21 cellular contexts compared by ENCODE assay signal in genomic region chr20:36157610-36158009, GRCh38. TPM values are rescaled to one million over a fixed set of nuclear protein-coding genes. Genes with fewer than 3 reads are reported as not detected.
DNase-seq lines count a peak whose midpoint lies in the region; ATAC-seq, FAIRE-seq and TF ChIP-seq lines count a peak whose summit lies in the region.
"Had no signal": no experiment of that assay in that cellular context is flagged by ENCODE, and none has a peak within 500 bp of the region (broad histone marks: within the 10 kb centered on the region; RNA-seq: fewer than 3 reads in every experiment).

No MANE protein-coding gene starts in this region.

- no peak overlapping the region for H3K4me3 Mint-ChIP-seq in neural progenitor cell
- no peak overlapping the region for H3K4me3 Mint-ChIP-seq in activated T-helper 1 cell treated with anti-CD3 and anti-CD28 coated beads, Interleukin-12 subunit alpha, Interleukin-12 subunit beta, Interleukin-2, Interleukin-4 antibody, amounts not matched to agents 30 ng/mL and 10 ng/mL and 1 ng/mL, durations not matched to agents 14 hours and 24 hours and 36 hours
- H3K4me3 Mint-ChIP-seq: CD4-positive, CD25-positive, alpha-beta regulatory T cell; CD8-positive, alpha-beta memory T cell; GM23338; HFFc6 had no signal

- TF ChIP-seq EP300 in K562 (IDR thresholded peaks at IDR 0.05; ENCODE audit: low read length): no peak

- H3K4me3 ChIP-seq in HEK293 (ENCODE audit: low read depth, low read length): no peak overlapping the region
- no peak overlapping the region for H3K4me3 ChIP-seq in K562
- H3K4me3 ChIP-seq in neural progenitor cell: no peak overlapping the region
- H3K4me3 ChIP-seq: GM12878 had no signal

- no peak for TF ChIP-seq POLR2A in K562 (conservative IDR thresholded peaks at IDR 0.05)

- intact Hi-C loops in K562 (cut with micrococcal nuclease): no loop called here
- intact Hi-C loops in activated T-helper 1 cell treated with anti-CD3 and anti-CD28 coated beads, Interleukin-12 subunit alpha, Interleukin-12 subunit beta, Interleukin-2, Interleukin-4 antibody, amounts not matched to agents 30 ng/mL and 10 ng/mL and 1 ng/mL, durations not matched to agents 14 hours and 24 hours and 36 hours (cut with micrococcal nuclease): no loop called here

- DNase-seq in K562 (ENCODE audit: extremely low read depth in 1 of 4, low spot score in 3 of 4) (no peak), neural progenitor cell (ENCODE audit: low spot score) (no peak)
- DNase-seq in activated T-helper 1 cell treated with anti-CD3 and anti-CD28 coated beads, Interleukin-12 subunit alpha, Interleukin-12 subunit beta, Interleukin-2, Interleukin-4 antibody, amounts not matched to agents 30 ng/mL and 10 ng/mL and 1 ng/mL, durations not matched to agents 14 hours and 24 hours and 36 hours (ENCODE audit: low spot score): no peak
- DNase-seq in stimulated activated CD4-positive, alpha-beta T cell treated with anti-CD3 and anti-CD28 coated beads, Interleukin-4, amount 100 ng/mL, for 24 hours: no peak
- DNase-seq: ACHN; BE2C; C1 segment of cervical spinal cord; CD4-positive, CD25-positive, alpha-beta regulatory T cell; CD8-positive, alpha-beta memory T cell; COR-L47; DMS 273 treated with DMSO at 0.1 percent for 48 hours; DMS53; DND-41; EL; HCEC 1CT; HFFc6 had no signal

- H3F3A ChIP-seq in neural progenitor cell (ENCODE audit: low read depth): no peaks in the 10 kb centered on the region

- H3K4me2 ChIP-seq in K562 (ENCODE audit: insufficient read depth, low read length) (no peak overlapping the region), neural progenitor cell (no peak overlapping the region)

- H3K79me2 ChIP-seq in K562 (ENCODE audit: control insufficient read depth, insufficient read depth, low read length) (no peaks in the 10 kb centered on the region), neural progenitor cell (ENCODE audit: low read depth) (no peaks in the 10 kb centered on the region)

- H3K9me3 Mint-ChIP-seq in neural progenitor cell: no peaks in the 10 kb centered on the region
- no peaks in the 10 kb centered on the region for H3K9me3 Mint-ChIP-seq in activated T-helper 1 cell treated with anti-CD3 and anti-CD28 coated beads, Interleukin-12 subunit alpha, Interleukin-12 subunit beta, Interleukin-2, Interleukin-4 antibody, amounts not matched to agents 30 ng/mL and 10 ng/mL and 1 ng/mL, durations not matched to agents 14 hours and 24 hours and 36 hours
- H3K9me3 Mint-ChIP-seq: CD4-positive, CD25-positive, alpha-beta regulatory T cell; CD8-positive, alpha-beta memory T cell; GM23338; HFFc6 had no signal

- ATAC-seq in K562 (no peak), HG03342 (IDR thresholded peaks at IDR 0.05; ENCODE audit: unreplicated experiment) (no peak)

- H3K36me3 Mint-ChIP-seq in neural progenitor cell: no peaks in the 10 kb centered on the region
- H3K36me3 Mint-ChIP-seq in activated T-helper 1 cell treated with anti-CD3 and anti-CD28 coated beads, Interleukin-12 subunit alpha, Interleukin-12 subunit beta, Interleukin-2, Interleukin-4 antibody, amounts not matched to agents 30 ng/mL and 10 ng/mL and 1 ng/mL, durations not matched to agents 14 hours and 24 hours and 36 hours (ENCODE audit: low read depth): no peaks in the 10 kb centered on the region
- H3K36me3 Mint-ChIP-seq: CD4-positive, CD25-positive, alpha-beta regulatory T cell; CD8-positive, alpha-beta memory T cell had no signal

- peaks cover 13% of the 10 kb centered on the region for H4K20me1 ChIP-seq in K562 (replicated peaks; ENCODE audit: control insufficient read depth, insufficient read depth, low read length)
- peaks cover 43% of the 10 kb centered on the region for H4K20me1 ChIP-seq in neural progenitor cell (ENCODE audit: low read depth)

- H3K27ac ChIP-seq in HEK293 (ENCODE audit: extremely low read depth, low read depth, low read length): no peak overlapping the region
- no peak overlapping the region for H3K27ac ChIP-seq in K562 (ENCODE audit: extremely low read depth, low read depth, low read length)
- no peak overlapping the region for H3K27ac ChIP-seq in neural progenitor cell

- in situ Hi-C loops in K562 (cut with MboI): loop anchor here (5.0 kb wide), 1 partner anchor 40 kb away; no protein-coding TSS in a partner anchor

- H3K27me3 Mint-ChIP-seq in neural progenitor cell (ENCODE audit: insufficient read depth, low read depth): peaks cover 12% of the 10 kb centered on the region
- H3K27me3 Mint-ChIP-seq in activated T-helper 1 cell treated with anti-CD3 and anti-CD28 coated beads, Interleukin-12 subunit alpha, Interleukin-12 subunit beta, Interleukin-2, Interleukin-4 antibody, amounts not matched to agents 30 ng/mL and 10 ng/mL and 1 ng/mL, durations not matched to agents 14 hours and 24 hours and 36 hours (ENCODE audit: insufficient read depth): peaks cover 24% of the 10 kb centered on the region

- H3K9ac ChIP-seq in K562 (ENCODE audit: insufficient read depth in 1 of 2, low read depth in 2 of 2, low read length in 2 of 2): no peak overlapping the region
- H3K9ac ChIP-seq in neural progenitor cell: no peak overlapping the region

- no peak for TF ChIP-seq RAD21 in K562 (CRISPR knock-in tag; conservative IDR thresholded peaks at IDR 0.05 in 1 of 2, IDR thresholded peaks at IDR 0.05 in 1 of 2)

- H2AFZ ChIP-seq in K562 (ENCODE audit: low read depth, low read length) (no peak overlapping the region), neural progenitor cell (replicated peaks) (no peak overlapping the region)
- H2AFZ ChIP-seq: GM23338 had no signal

- FAIRE-seq in K562 (lab: Jason Lieb, UNC): no peak
- FAIRE-seq: GM12878, H54 had no signal

- no peak for TF ChIP-seq CTCF in HEK293 (tag by site-specific recombination; IDR thresholded peaks at IDR 0.05)
- TF ChIP-seq CTCF in K562 (IDR thresholded peaks at IDR 0.05 in 2 of 3, conservative IDR thresholded peaks at IDR 0.05 in 1 of 3; ENCODE audit: insufficient read depth in 2 of 3, low read depth in 1 of 3, low read length in 3 of 3): no peak
- TF ChIP-seq CTCF in neural progenitor cell (IDR thresholded peaks at IDR 0.05): no peak

- H3K36me3 ChIP-seq in HEK293 (ENCODE audit: control insufficient read depth in 2 of 2, insufficient read depth in 1 of 2, low read length in 2 of 2) (no peaks in the 10 kb centered on the region), K562 (ENCODE audit: control insufficient read depth, insufficient read depth, low read length) (no peaks in the 10 kb centered on the region), neural progenitor cell (no peaks in the 10 kb centered on the region)
- H3K36me3 ChIP-seq: BE2C had no signal

- H3K4me1 ChIP-seq in HEK293 (ENCODE audit: control insufficient read depth, insufficient read depth, low read length) (peaks cover 8% of the 10 kb centered on the region), K562 (replicated peaks in 1 of 2; ENCODE audit: control insufficient read depth in 2 of 2, insufficient read depth in 2 of 2, low read length in 2 of 2) (peaks cover 5 to 16% of the 10 kb centered on the region in 2 experiments; a peak in 3 of 5 replicates), neural progenitor cell (peaks cover 9% of the 10 kb centered on the region)

- no TSS peak for BruUV-seq in K562 (replicated peaks; lab: Mats Ljungman, UMichigan)

- H3K9me1 ChIP-seq in K562 (ENCODE audit: control insufficient read depth, insufficient read depth, low read length): no peaks in the 10 kb centered on the region

- H3K27me3 ChIP-seq in K562 (ENCODE audit: control insufficient read depth in 2 of 2, insufficient read depth in 2 of 2, low read length in 2 of 2) (peaks cover 13 to 45% of the 10 kb centered on the region in 2 experiments; a peak in 4 of 5 replicates), neural progenitor cell (peaks cover 28% of the 10 kb centered on the region)
- H3K27me3 ChIP-seq: BE2C had no signal

- POLR2A ChIA-PET in HEK293 (lab: Yijun Ruan, JAX): no interaction called here
- POLR2A ChIA-PET in K562 (lab: Yijun Ruan, JAX): interaction anchor here (1.2 kb wide), 1 partner anchor 11 kb away, joined by 3 read pairs; no protein-coding TSS in a partner anchor

- peak overlapping the region; percentile 85 for H3K27ac Mint-ChIP-seq in neural progenitor cell
- H3K27ac Mint-ChIP-seq in activated T-helper 1 cell treated with anti-CD3 and anti-CD28 coated beads, Interleukin-12 subunit alpha, Interleukin-12 subunit beta, Interleukin-2, Interleukin-4 antibody, amounts not matched to agents 30 ng/mL and 10 ng/mL and 1 ng/mL, durations not matched to agents 14 hours and 24 hours and 36 hours: no peak overlapping the region
- H3K27ac Mint-ChIP-seq: CD8-positive, alpha-beta memory T cell; GM23338; HFFc6 had no signal

- 17% methylated on average over 1 of the region's 1 CpG for WGBS in K562 (ENCODE audit: insufficient coverage, low coverage, missing lambda C conversion rate)

- peaks cover 21% of the 10 kb centered on the region for H3K4me1 Mint-ChIP-seq in neural progenitor cell
- no peaks in the 10 kb centered on the region for H3K4me1 Mint-ChIP-seq in activated T-helper 1 cell treated with anti-CD3 and anti-CD28 coated beads, Interleukin-12 subunit alpha, Interleukin-12 subunit beta, Interleukin-2, Interleukin-4 antibody, amounts not matched to agents 30 ng/mL and 10 ng/mL and 1 ng/mL, durations not matched to agents 14 hours and 24 hours and 36 hours (ENCODE audit: low read depth)

- H3K9me3 ChIP-seq in HEK293 (ENCODE audit: control insufficient read depth, insufficient read depth, low read depth, low read length) (no peaks in the 10 kb centered on the region), K562 (replicated peaks; ENCODE audit: control insufficient read depth, insufficient read depth, low read depth, low read length) (no peaks in the 10 kb centered on the region), neural progenitor cell (ENCODE audit: low read depth) (no peaks in the 10 kb centered on the region)
- H3K9me3 ChIP-seq: BE2C had no signal

- CTCF ChIA-PET in HEK293 (lab: Yijun Ruan, JAX) (interaction anchor here (0.6 to 4.7 kb wide), 6 partner anchors 10 to 498 kb away, joined by 3 to 101 read pairs (median 12); no protein-coding TSS in a partner anchor), K562 (lab: Yijun Ruan, JAX; ENCODE audit: low intra/inter-chr PET ratio) (interaction anchor here (3.1 kb wide), 1 partner anchor 42 kb away, joined by 27 read pairs; no protein-coding TSS in a partner anchor)

RNA-seq across cellular contexts. Expression of gene EPB41L1, which starts 3.1 kb away (rescaled TPM):
- 1.5 and 3.3 TPM in 2 replicates for total RNA-seq in K562 (2011; cell fraction: chromatin; rRNA removed; ENCODE audit: low replicate concordance)
- 1.1 and 2.5 TPM in 2 replicates for total RNA-seq in K562 (2011; cell fraction: nucleolus; rRNA removed)
- total RNA-seq in K562 (2011; cell fraction: nucleoplasm; rRNA removed): 0.61 and 0.95 TPM in 2 replicates
- 1.3 TPM in 2 replicates for total RNA-seq in K562 (2014; rRNA removed)
- total RNA-seq in K562 (2014; rRNA removed; fragmentation: Illumina TruSeq; extraction: Trizol): 0.80 and 1.3 TPM in 2 replicates
- total RNA-seq in K562 (2015; rRNA removed; fragmentation: Illumina TruSeq; extraction: Trizol): 0.90 and 2.5 TPM in 2 replicates
- total RNA-seq in K562 (2021): 2.6 and 4.3 TPM in 2 replicates
- 0.89 and 1.4 TPM in 2 replicates for polyA plus RNA-seq in K562 (2011; rRNA removed)
- polyA plus RNA-seq in K562 (2011; cell fraction: cytosol; rRNA removed): 0.94 and 2.4 TPM in 2 replicates
- 1.1 and 1.5 TPM in 2 replicates for polyA plus RNA-seq in K562 (2011; cell fraction: nucleus; rRNA removed)
- 2.0 and 4.1 TPM in 2 replicates for polyA plus RNA-seq in K562 (2012)
- polyA plus RNA-seq in K562 (2014; fragmentation: Illumina TruSeq; extraction: Trizol): 2.9 and 3.6 TPM in 2 replicates
- polyA plus RNA-seq in K562 (2014; fragmentation: Nextera tagmentation; extraction: Ambion mirVana): under 1 TPM; 0.11 to 0.31 TPM
- 0.90 and 4.2 TPM in 2 replicates for polyA plus RNA-seq in K562 (2014; rRNA removed)
- polyA minus RNA-seq in K562 (2011; rRNA and poly(A)+ RNA removed): 0.81 and 1.3 TPM in 2 replicates
- 1.3 and 1.5 TPM in 2 replicates for polyA minus RNA-seq in K562 (2011; cell fraction: cytosol; rRNA and poly(A)+ RNA removed)
- polyA minus RNA-seq in K562 (2011; cell fraction: nucleus; rRNA and poly(A)+ RNA removed): 0.67 and 1.00 TPM in 2 replicates
- 32.7 and 35.8 TPM in 2 replicates for total RNA-seq in neural progenitor cell (ENCODE audit: low replicate concordance)
- 0.23 TPM in 1 of 2 replicates, not detected in the other for total RNA-seq in activated T-helper 1 cell treated with anti-CD3 and anti-CD28 coated beads, Interleukin-12 subunit alpha, Interleukin-12 subunit beta, Interleukin-2, Interleukin-4 antibody, amounts not matched to agents 30 ng/mL and 10 ng/mL and 1 ng/mL, durations not matched to agents 14 hours and 24 hours and 36 hours
- polyA plus RNA-seq: CD4-positive, CD25-positive, alpha-beta regulatory T cell; CD8-positive, alpha-beta memory T cell had no signal

Comparison
In these comparisons a context has a peak if more than half of its experiments do, and no peak if none do; other contexts are left out.
1. Of the 44 proteins assayed by ChIP-seq in both K562 and HEK293: peak only in K562: none; only in HEK293: none; in both: PRDM10; in neither: 43.